In the genomic region with DNA sequence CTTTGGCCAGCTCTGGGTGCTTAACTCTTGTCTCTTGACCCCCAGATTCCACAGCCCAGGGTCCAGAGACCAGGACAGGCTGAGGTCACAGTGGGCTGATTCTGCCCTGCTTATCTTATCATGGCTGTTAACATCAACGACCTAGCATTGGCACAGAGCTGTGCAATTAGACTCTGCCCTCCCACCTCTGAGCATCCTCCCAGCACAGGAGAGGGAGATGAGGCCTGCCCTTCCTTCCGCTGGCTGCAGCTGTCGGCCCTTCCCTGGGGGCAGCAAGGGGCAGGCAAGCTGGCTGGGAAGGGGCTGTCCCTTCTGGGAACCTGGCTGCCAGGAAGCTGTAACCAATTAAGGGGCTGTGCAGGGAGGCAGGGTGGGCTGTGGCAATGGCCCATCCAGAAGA, we compare ENCODE assay signal across 1 cellular context.
TF ChIP-seq lines count a peak whose summit lies in the region.

No MANE protein-coding gene starts in this region.

TF ChIP-seq in liver, 16 proteins besides CTCF, POLR2A, EP300 and RAD21 (continued from another document):
- TF ChIP-seq, protein P1, sequence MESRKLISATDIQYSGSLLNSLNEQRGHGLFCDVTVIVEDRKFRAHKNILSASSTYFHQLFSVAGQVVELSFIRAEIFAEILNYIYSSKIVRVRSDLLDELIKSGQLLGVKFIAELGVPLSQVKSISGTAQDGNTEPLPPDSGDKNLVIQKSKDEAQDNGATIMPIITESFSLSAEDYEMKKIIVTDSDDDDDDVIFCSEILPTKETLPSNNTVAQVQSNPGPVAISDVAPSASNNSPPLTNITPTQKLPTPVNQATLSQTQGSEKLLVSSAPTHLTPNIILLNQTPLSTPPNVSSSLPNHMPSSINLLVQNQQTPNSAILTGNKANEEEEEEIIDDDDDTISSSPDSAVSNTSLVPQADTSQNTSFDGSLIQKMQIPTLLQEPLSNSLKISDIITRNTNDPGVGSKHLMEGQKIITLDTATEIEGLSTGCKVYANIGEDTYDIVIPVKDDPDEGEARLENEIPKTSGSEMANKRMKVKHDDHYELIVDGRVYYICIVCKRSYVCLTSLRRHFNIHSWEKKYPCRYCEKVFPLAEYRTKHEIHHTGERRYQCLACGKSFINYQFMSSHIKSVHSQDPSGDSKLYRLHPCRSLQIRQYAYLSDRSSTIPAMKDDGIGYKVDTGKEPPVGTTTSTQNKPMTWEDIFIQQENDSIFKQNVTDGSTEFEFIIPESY (IDR thresholded peaks at IDR 0.05): no peak
- TF ChIP-seq FOXA1 (IDR thresholded peaks at IDR 0.05): peak; percentile 58
- TF ChIP-seq, protein P2, sequence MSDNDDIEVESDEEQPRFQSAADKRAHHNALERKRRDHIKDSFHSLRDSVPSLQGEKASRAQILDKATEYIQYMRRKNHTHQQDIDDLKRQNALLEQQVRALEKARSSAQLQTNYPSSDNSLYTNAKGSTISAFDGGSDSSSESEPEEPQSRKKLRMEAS (IDR thresholded peaks at IDR 0.05): no peak
